ENCODE assay signal across 1 cellular context in genomic region chr11:32890843-32891656, GRCh38.
TF ChIP-seq lines count a peak whose summit lies in the region.

No MANE protein-coding gene starts in this region.

TF ChIP-seq in GM23338, 12 proteins besides CTCF, POLR2A, EP300 and RAD21 (continued from another document):
- TF ChIP-seq ZNF462 (CRISPR knock-in tag; IDR thresholded peaks at IDR 0.05) (no peak), REST (IDR thresholded peaks at IDR 0.05; ENCODE audit: unreplicated experiment) (no peak), EZH2 (IDR thresholded peaks at IDR 0.05; ENCODE audit: low read depth, unreplicated experiment) (no peak), ZNF114 (CRISPR knock-in tag; IDR thresholded peaks at IDR 0.05) (no peak)
